ENCODE assay signal across 1 cellular context in genomic region chr4:139018501-139018900, GRCh38.
TF ChIP-seq lines count a peak whose summit lies in the region.

No MANE protein-coding gene starts in this region.

TF ChIP-seq in GM12878, 131 proteins besides CTCF, POLR2A, EP300 and RAD21 (continued from another document):
- TF ChIP-seq BCL3 (IDR thresholded peaks at IDR 0.05; ENCODE audit: borderline replicate concordance, insufficient read depth, low read depth, low read length, poor library complexity, severe bottlenecking) (no peak), EGR1 (IDR thresholded peaks at IDR 0.05; ENCODE audit: borderline replicate concordance in 1 of 2, low read depth in 2 of 2, low read length in 2 of 2) (no peak), USF2 (IDR thresholded peaks at IDR 0.05; ENCODE audit: borderline replicate concordance, low read depth, low read length) (no peak), SREBF1 (IDR thresholded peaks at IDR 0.05; ENCODE audit: low read length) (no peak), NFXL1 (IDR thresholded peaks at IDR 0.05; ENCODE audit: borderline replicate concordance) (no peak), IRF3 (IDR thresholded peaks at IDR 0.05) (no peak), SMAD5 (IDR thresholded peaks at IDR 0.05; ENCODE audit: low read depth) (no peak)
